ENCODE assay signal across 8 cellular contexts in the genomic region with DNA sequence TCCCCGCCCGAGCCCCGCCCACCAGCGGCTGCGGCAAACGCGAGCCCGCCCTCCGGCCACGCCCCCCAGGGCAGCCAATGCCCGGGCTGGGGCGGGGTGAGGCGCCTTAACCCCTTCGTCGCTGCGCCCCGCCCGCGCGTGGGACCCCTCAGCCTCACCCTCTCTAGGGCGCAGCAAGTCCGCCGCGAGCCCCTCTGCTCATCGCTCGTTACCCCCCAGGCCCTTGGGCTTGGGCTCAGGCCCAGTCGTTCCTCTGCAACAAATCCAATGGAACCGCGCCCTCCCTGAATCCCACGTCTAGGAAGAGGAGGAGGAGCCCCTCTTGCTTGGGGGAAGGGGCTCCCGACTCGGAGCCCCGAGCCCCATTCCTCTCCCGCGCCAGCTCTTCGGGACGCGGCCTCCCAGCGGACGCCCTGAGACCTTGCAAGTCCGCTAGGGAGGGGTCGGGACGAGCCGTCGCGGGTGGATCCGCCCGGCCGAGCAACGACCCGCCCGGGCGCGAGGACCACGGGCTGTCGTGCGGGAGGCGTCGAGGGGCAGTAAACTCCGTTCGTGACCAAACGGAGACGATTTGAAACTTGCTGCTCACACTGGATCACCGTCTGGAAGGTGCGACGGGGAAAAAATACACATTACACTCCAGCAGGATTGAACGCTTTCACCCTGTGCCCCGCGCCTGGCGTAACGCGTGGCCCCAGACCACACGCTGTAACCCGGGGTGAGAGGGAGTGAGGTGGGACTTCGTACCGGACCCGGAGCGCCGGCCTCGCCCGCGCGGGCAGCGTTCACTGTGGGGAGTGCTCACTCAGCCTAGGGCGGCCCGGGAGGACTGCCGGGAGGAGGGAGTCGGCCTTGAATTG. TPM values are rescaled to one million over a fixed set of nuclear protein-coding genes. Genes with fewer than 3 reads are reported as not detected.
DNase-seq lines count a peak whose midpoint lies in the region; ATAC-seq and TF ChIP-seq lines count a peak whose summit lies in the region.

No MANE protein-coding gene starts in this region.

- peaks cover 5% of the 10 kb centered on the region; the same call in 1 of the 2 replicates for H3F3A ChIP-seq in MM.1S (ENCODE audit: insufficient read depth, low read length)

- H2AK5ac ChIP-seq in H9 (ENCODE audit: insufficient read length, low read length): no peak overlapping the region

- no peak overlapping the region for H3K4ac ChIP-seq in H9 (ENCODE audit: low read depth, low read length)

- H3K79me2 ChIP-seq in H9 (ENCODE audit: insufficient read depth, low read length) (no peaks in the 10 kb centered on the region), MM.1S (ENCODE audit: low read length) (no peaks in the 10 kb centered on the region)

- peaks cover 2 to 4% (median 3%) of the 10 kb centered on the region in 3 experiments; a peak in 3 of 7 replicates for H3K36me3 Mint-ChIP-seq in H9 (ENCODE audit: insufficient read depth in 1 of 3, low read depth in 3 of 3)
- no peaks in the 10 kb centered on the region for H3K36me3 Mint-ChIP-seq in activated naive CD8-positive, alpha-beta T cell treated with anti-CD3 and anti-CD28 coated beads for 36 hours

- peak overlapping the region; percentile 39 for H4K5ac ChIP-seq in H9 (ENCODE audit: insufficient read length, low read depth, low read length)

- H3K4me2 ChIP-seq in H9 (ENCODE audit: insufficient read depth, insufficient read length, low read length) (peak overlapping the region; percentile 67), MM.1S (ENCODE audit: low read depth, low read length) (peak overlapping the region; percentile 100)

- H3K56ac ChIP-seq in H9 (ENCODE audit: insufficient read length, low read depth, low read length): no peak overlapping the region

- H2BK12ac ChIP-seq in H9 (ENCODE audit: insufficient read length, low read depth, low read length): no peak overlapping the region

- H4K91ac ChIP-seq in H9 (ENCODE audit: insufficient read length, low read depth, low read length): no peak overlapping the region

- H3K27me3 Mint-ChIP-seq in H9 (ENCODE audit: low read depth): peaks cover 17% of the 10 kb centered on the region
- H3K27me3 Mint-ChIP-seq in activated naive CD8-positive, alpha-beta T cell treated with anti-CD3 and anti-CD28 coated beads for 36 hours: peaks cover 7% of the 10 kb centered on the region

- no CpG with 5 or more reads among the region's 88 CpGs for WGBS in H9 (ENCODE audit: extremely low coverage, insufficient read length, low lambda C conversion rate)
- WGBS in ovary, 3 donors: 0 to 1% (median 0%) methylated on average over 63 to 88 of the region's 88 CpGs
- WGBS in thymus: 1% methylated on average over 88 of the region's 88 CpGs

- H2BK5ac ChIP-seq in H9 (ENCODE audit: insufficient read length, low read length): no peak overlapping the region

- ATAC-seq in Right ventricle myocardium inferior: peak; percentile 97

- no peak overlapping the region; the same call in 1 of the 2 replicates for H2BK15ac ChIP-seq in H9 (ENCODE audit: low read depth, low read length)

- H3K23me2 ChIP-seq in H9 (ENCODE audit: insufficient read length, low read depth, low read length, poor library complexity, severe bottlenecking): peaks cover 14% of the 10 kb centered on the region

- DNase-seq in EL: peak; percentile 86
- peak; percentile 91 for DNase-seq in H9
- DNase-seq in MM.1S: peak; percentile 80
- DNase-seq in SKM-1 treated with dmso at 0.1 percent for 144 hours (lab: John Stamatoyannopoulos, UW; ENCODE audit: unreplicated experiment): peak; percentile 26
- DNase-seq in activated naive CD8-positive, alpha-beta T cell treated with anti-CD3 and anti-CD28 coated beads for 36 hours: peak; percentile 94
- DNase-seq in Right ventricle myocardium inferior (ENCODE audit: missing footprints): peak; percentile 93
- DNase-seq in ovary: peak; percentile 92 to 95 (median 93)

- no peak for TF ChIP-seq POLR2A in ovary (IDR thresholded peaks at IDR 0.05)

- H2AFZ ChIP-seq in H9 (ENCODE audit: low read length) (no peak overlapping the region), MM.1S (ENCODE audit: low read length) (peak overlapping the region; percentile 99)

- H3K27ac Mint-ChIP-seq in H9: peak overlapping the region; percentile 96 to 97 (median 97)
- no peak overlapping the region for H3K27ac Mint-ChIP-seq in activated naive CD8-positive, alpha-beta T cell treated with anti-CD3 and anti-CD28 coated beads for 36 hours

- peak overlapping the region; percentile 89 to 98 for H3K4me3 Mint-ChIP-seq in H9
- H3K4me3 Mint-ChIP-seq in activated naive CD8-positive, alpha-beta T cell treated with anti-CD3 and anti-CD28 coated beads for 36 hours: peak overlapping the region; percentile 80

- H3K4me3 ChIP-seq in MM.1S (ENCODE audit: low read length): peak overlapping the region; percentile 97
- peak overlapping the region; percentile 99 for H3K4me3 ChIP-seq in ovary
- peak overlapping the region; percentile 78 for H3K4me3 ChIP-seq in thymus (ENCODE audit: low read length)

- H3K9me3 Mint-ChIP-seq in H9: no peaks in the 10 kb centered on the region; a peak in 1 of 5 replicates
- no peaks in the 10 kb centered on the region for H3K9me3 Mint-ChIP-seq in activated naive CD8-positive, alpha-beta T cell treated with anti-CD3 and anti-CD28 coated beads for 36 hours

- H3K9me3 ChIP-seq in H9 (ENCODE audit: control insufficient read depth, low read depth, low read length): no peaks in the 10 kb centered on the region
- H3K9me3 ChIP-seq in MM.1S (replicated peaks; ENCODE audit: insufficient read depth, low read length): no peaks in the 10 kb centered on the region
- no peaks in the 10 kb centered on the region for H3K9me3 ChIP-seq in ovary
- peaks cover 2% of the 10 kb centered on the region for H3K9me3 ChIP-seq in thymus (ENCODE audit: control insufficient read depth)

- H3K4me1 ChIP-seq in H9 (ENCODE audit: insufficient read depth, low read length) (no peaks in the 10 kb centered on the region; the same call in 1 of the 2 replicates), MM.1S (ENCODE audit: low read length) (no peaks in the 10 kb centered on the region), ovary (ENCODE audit: insufficient read depth) (no peaks in the 10 kb centered on the region), thymus (ENCODE audit: control insufficient read depth, insufficient read depth, low read length) (peaks cover 10% of the 10 kb centered on the region)

- H3K18ac ChIP-seq in H9 (ENCODE audit: insufficient read length, low read depth, low read length): peak overlapping the region; percentile 90

- intact Hi-C loops in Right ventricle myocardium inferior (cut with DNase I) (no loop called here), ovary (cut with DNase I) (no loop called here)

- H3K27me3 ChIP-seq in H9 (ENCODE audit: insufficient read depth, low read length): no peaks in the 10 kb centered on the region
- H3K27me3 ChIP-seq in MM.1S (replicated peaks; ENCODE audit: insufficient read depth, low read length): peaks cover 41% of the 10 kb centered on the region
- H3K27me3 ChIP-seq in ovary: no peaks in the 10 kb centered on the region
- peaks cover 26% of the 10 kb centered on the region for H3K27me3 ChIP-seq in thymus (ENCODE audit: control insufficient read depth, insufficient read depth)

- no peak overlapping the region for H3T11ph ChIP-seq in H9 (ENCODE audit: low read length)

- H2BK120ac ChIP-seq in H9 (ENCODE audit: low read depth, low read length, poor library complexity, severe bottlenecking): no peak overlapping the region

- no peaks in the 10 kb centered on the region for H3K9me2 ChIP-seq in MM.1S (replicated peaks; ENCODE audit: insufficient read depth, low read length)

- no peak for TF ChIP-seq EP300 in ovary (IDR thresholded peaks at IDR 0.05)

- no peaks in the 10 kb centered on the region for H4K20me1 ChIP-seq in H9 (ENCODE audit: control insufficient read depth, insufficient read depth, insufficient read length)
- no peaks in the 10 kb centered on the region for H4K20me1 ChIP-seq in MM.1S (ENCODE audit: insufficient read depth, low read length)

- H3K9ac ChIP-seq in H9 (ENCODE audit: extremely low read depth, insufficient read length, low read length) (peak overlapping the region; percentile 74), MM.1S (ENCODE audit: low read length) (peak overlapping the region; percentile 29; the same call in 1 of the 2 replicates)

- H3K79me1 ChIP-seq in H9 (ENCODE audit: insufficient read depth, low read depth, low read length, poor library complexity, severe bottlenecking): no peaks in the 10 kb centered on the region

- H3K4me1 Mint-ChIP-seq in H9: peaks cover 36 to 44% of the 10 kb centered on the region in 2 experiments
- H3K4me1 Mint-ChIP-seq in activated naive CD8-positive, alpha-beta T cell treated with anti-CD3 and anti-CD28 coated beads for 36 hours: peaks cover 5% of the 10 kb centered on the region

- TF ChIP-seq CTCF in H9 (conservative IDR thresholded peaks at IDR 0.05) (peak; percentile 40; the same call in 1 of the 3 replicates), MM.1S (IDR thresholded peaks at IDR 0.05; ENCODE audit: low read length) (peak; percentile 29), ovary (IDR thresholded peaks at IDR 0.05) (peak in 2 of 3 donors; percentile 19)

- H3K36me3 ChIP-seq in MM.1S (replicated peaks; ENCODE audit: insufficient read depth, low read length): no peaks in the 10 kb centered on the region
- H3K36me3 ChIP-seq in ovary: no peaks in the 10 kb centered on the region
- H3K36me3 ChIP-seq in thymus (ENCODE audit: control insufficient read depth, insufficient read depth): no peaks in the 10 kb centered on the region

- H3K14ac ChIP-seq in H9 (ENCODE audit: insufficient read depth, low read length): peak overlapping the region; percentile 93

- no peak overlapping the region for H3K23ac ChIP-seq in H9 (ENCODE audit: insufficient read length, low read depth, low read length)

- no peak overlapping the region for H2BK20ac ChIP-seq in H9 (ENCODE audit: low read depth, low read length, poor library complexity, severe bottlenecking)

- no peak overlapping the region for H4K8ac ChIP-seq in H9 (replicated peaks; ENCODE audit: insufficient read length, low read depth, low read length)

- H3K27ac ChIP-seq in H9 (ENCODE audit: insufficient read length, low read depth, low read length): peak overlapping the region; percentile 12
- no peak overlapping the region for H3K27ac ChIP-seq in MM.1S (ENCODE audit: low read length)
- H3K27ac ChIP-seq in ovary: peak overlapping the region; percentile 24 to 85
- H3K27ac ChIP-seq in thymus (ENCODE audit: low read depth): no peak overlapping the region

RNA-seq across cellular contexts. Expression of gene LZTS3, which starts 0.5 kb away (rescaled TPM):
- total RNA-seq in H9 (2021): 19.2 and 20.8 TPM in 2 replicates
- total RNA-seq in activated naive CD8-positive, alpha-beta T cell treated with anti-CD3 and anti-CD28 coated beads for 36 hours: 1 to 10 TPM; 1.6 TPM
- 19.6 TPM for total RNA-seq in Right ventricle myocardium inferior
- total RNA-seq in ovary: 10 to 100 TPM; 13.2 to 27.4 (median 18.2) TPM
- polyA plus RNA-seq in ovary: 10 to 100 TPM in 1 of 2 donors, 1 to 10 TPM in 1; 4.2 to 22.8 TPM
- polyA plus RNA-seq in thymus: 4.2 TPM

RNA-seq across cellular contexts. Expression of gene FASTKD5, which starts 14.1 kb away (rescaled TPM):
- total RNA-seq in H9 (2021): 25.0 and 27.1 TPM in 2 replicates
- total RNA-seq in activated naive CD8-positive, alpha-beta T cell treated with anti-CD3 and anti-CD28 coated beads for 36 hours: 10 to 100 TPM; 27.2 to 28.3 TPM
- 27.9 TPM for total RNA-seq in Right ventricle myocardium inferior
- 10 to 100 TPM in 5 of 7 donors, 1 to 10 TPM in 2; 8.8 to 13.2 (median 11.8) TPM for total RNA-seq in ovary
- polyA plus RNA-seq in ovary: 10 to 100 TPM in 1 of 2 donors, 1 to 10 TPM in 1; 9.4 to 15.2 TPM
- 11.6 TPM for polyA plus RNA-seq in thymus

RNA-seq across cellular contexts. Expression of gene UBOX5, which starts 14.1 kb away (rescaled TPM):
- 4.5 and 4.6 TPM in 2 replicates for total RNA-seq in H9 (2021)
- 1 to 10 TPM; 4.5 to 4.9 TPM for total RNA-seq in activated naive CD8-positive, alpha-beta T cell treated with anti-CD3 and anti-CD28 coated beads for 36 hours
- total RNA-seq in Right ventricle myocardium inferior: 2.4 TPM
- total RNA-seq in ovary: 10 to 100 TPM in 1 of 7 donors, 1 to 10 TPM in 6; 4.2 to 10.2 (median 7.3) TPM
- polyA plus RNA-seq in ovary: 1 to 10 TPM; 5.2 to 5.5 TPM
- polyA plus RNA-seq in thymus: 4.7 TPM

RNA-seq across cellular contexts. Expression of gene DDRGK1, which starts 30.7 kb away (rescaled TPM):
- total RNA-seq in H9 (2021) (56.2 and 58.1 TPM in 2 replicates), Right ventricle myocardium inferior (36.5 TPM), ovary (10 to 100 TPM; 44.2 to 63.9 (median 52.5) TPM)
- total RNA-seq in activated naive CD8-positive, alpha-beta T cell treated with anti-CD3 and anti-CD28 coated beads for 36 hours: 10 to 100 TPM; 58.8 to 62.0 TPM
- polyA plus RNA-seq in ovary (10 to 100 TPM; 38.5 to 60.6 TPM), thymus (42.7 TPM)

RNA-seq across cellular contexts. Expression of gene ITPA, which starts 35.5 kb away (rescaled TPM):
- total RNA-seq in H9 (2021): 70.2 and 74.5 TPM in 2 replicates
- 10 to 100 TPM; 70.7 to 74.0 TPM for total RNA-seq in activated naive CD8-positive, alpha-beta T cell treated with anti-CD3 and anti-CD28 coated beads for 36 hours
- total RNA-seq in Right ventricle myocardium inferior: 21.4 TPM
- 10 to 100 TPM; 19.2 to 55.3 (median 37.3) TPM for total RNA-seq in ovary
- 10 to 100 TPM; 15.8 to 29.7 TPM for polyA plus RNA-seq in ovary
- polyA plus RNA-seq in thymus: 141 TPM

Comparison
In these comparisons a context has a peak if more than half of its experiments do, and no peak if none do; other contexts are left out.
1. DNase-seq: peak in every context shown above with its lines; median percentile 94 in activated naive CD8-positive, alpha-beta T cell treated with anti-CD3 and anti-CD28 coated beads for 36 hours; 93 in Right ventricle myocardium inferior; 93 in ovary; 91 in H9; 86 in EL; 80 in MM.1S; 26 in SKM-1 treated with dmso at 0.1 percent for 144 hours.
2. H3K27ac ChIP-seq: peak in H9 (single experiment) and ovary (2 of 2); none in MM.1S (single experiment) and thymus (single experiment).
3. Peak in every context shown above with its lines, with median percentiles within 50 percentile points of each other: CTCF ChIP-seq and H3K4me3 ChIP-seq.